Comparison of ENCODE assay signal across 1 cellular context in genomic region chr3:119322523-119323400, GRCh38.
TF ChIP-seq lines count a peak whose summit lies in the region.

No MANE protein-coding gene starts in this region.

TF ChIP-seq in GM12878, 131 proteins besides CTCF, POLR2A, EP300 and RAD21 (continued from another document and continues in another):
- no peak for TF ChIP-seq BCLAF1 (IDR thresholded peaks at IDR 0.05)
- TF ChIP-seq MYC (IDR thresholded peaks at IDR 0.05; ENCODE audit: insufficient read depth, insufficient read length, insufficient replicate concordance, low read length, severe bottlenecking): no peak
- TF ChIP-seq SMARCA5 (IDR thresholded peaks at IDR 0.05): peak; percentile 58; the same call in 1 of the 2 replicates
- peak; percentile 89 for TF ChIP-seq NFIC (IDR thresholded peaks at IDR 0.05; ENCODE audit: low read depth, low read length)
- TF ChIP-seq FOXK2 (IDR thresholded peaks at IDR 0.05): no peak
- no peak for TF ChIP-seq ATF3 (IDR thresholded peaks at IDR 0.05; ENCODE audit: borderline replicate concordance, extremely low read depth, low read depth, low read length)
- peak; percentile 100 for TF ChIP-seq GATAD2B (conservative IDR thresholded peaks at IDR 0.05; ENCODE audit: low read depth)
- peak; percentile 80 for TF ChIP-seq ZBED1 (IDR thresholded peaks at IDR 0.05; ENCODE audit: borderline replicate concordance)
- TF ChIP-seq RB1 (IDR thresholded peaks at IDR 0.05; ENCODE audit: borderline replicate concordance): peak; percentile 94; the same call in 1 of the 2 replicates
- TF ChIP-seq MAX (IDR thresholded peaks at IDR 0.05; ENCODE audit: low read depth, low read length): peak; percentile 81
- peak; percentile 87 for TF ChIP-seq ZNF687 (IDR thresholded peaks at IDR 0.05)
- peak; percentile 80 for TF ChIP-seq JUND (IDR thresholded peaks at IDR 0.05; ENCODE audit: low read depth, low read length)
- peak; percentile 93 for TF ChIP-seq FOXM1 (IDR thresholded peaks at IDR 0.05; ENCODE audit: low read depth, low read length)
- TF ChIP-seq PAX8 (IDR thresholded peaks at IDR 0.05): no peak
- 0 out of 2 replicates have a peak, but pooled peaks have one; percentile 49 for TF ChIP-seq E2F4 (IDR thresholded peaks at IDR 0.05; ENCODE audit: low read depth, low read length)
- TF ChIP-seq TBL1XR1 (IDR thresholded peaks at IDR 0.05; ENCODE audit: low read depth, low read length): peak; percentile 100
- TF ChIP-seq SPI1 (IDR thresholded peaks at IDR 0.05; ENCODE audit: borderline replicate concordance, insufficient read depth, low read depth, low read length): peak; percentile 92
- peak; percentile 85 for TF ChIP-seq TARDBP (IDR thresholded peaks at IDR 0.05; ENCODE audit: borderline replicate concordance)
- TF ChIP-seq CBX5 (IDR thresholded peaks at IDR 0.05; ENCODE audit: low read depth): peak; percentile 99
- TF ChIP-seq STAT1 (conservative IDR thresholded peaks at IDR 0.05): 0 out of 2 replicates have a peak, but pooled peaks have one; percentile 75
- peak; percentile 74 for TF ChIP-seq TCF12 (IDR thresholded peaks at IDR 0.05; ENCODE audit: low read depth, low read length)
- TF ChIP-seq SREBF2 (IDR thresholded peaks at IDR 0.05; ENCODE audit: low read length): no peak
- TF ChIP-seq MXI1 (IDR thresholded peaks at IDR 0.05; ENCODE audit: low read depth, low read length): peak; percentile 70; the same call in 1 of the 2 replicates
- peak; percentile 59; the same call in 1 of the 2 replicates for TF ChIP-seq MTA2 (IDR thresholded peaks at IDR 0.05; ENCODE audit: low read depth)
- peak; percentile 84; the same call in 1 of the 2 replicates for TF ChIP-seq ZNF207 (IDR thresholded peaks at IDR 0.05; ENCODE audit: borderline replicate concordance)
- TF ChIP-seq RFX5 (IDR thresholded peaks at IDR 0.05; ENCODE audit: low read depth, low read length): peak; percentile 49; the same call in 1 of the 2 replicates
- TF ChIP-seq ZNF592 (IDR thresholded peaks at IDR 0.05): peak; percentile 55; the same call in 1 of the 2 replicates
- TF ChIP-seq PAX5 (IDR thresholded peaks at IDR 0.05; ENCODE audit: borderline replicate concordance, low read depth, low read length): peak; percentile 82
- no peak for TF ChIP-seq CHD1 (IDR thresholded peaks at IDR 0.05; ENCODE audit: low read depth, low read length)
- TF ChIP-seq GABPA (IDR thresholded peaks at IDR 0.05; ENCODE audit: low read depth): peak; percentile 53; the same call in 1 of the 2 replicates
- peak; percentile 75 for TF ChIP-seq TAF1 (IDR thresholded peaks at IDR 0.05; ENCODE audit: borderline replicate concordance, low read depth, low read length)
- no peak for TF ChIP-seq CBX3 (IDR thresholded peaks at IDR 0.05; ENCODE audit: borderline replicate concordance, low read depth)
- peak; percentile 39; the same call in 1 of the 2 replicates for TF ChIP-seq MLLT1 (IDR thresholded peaks at IDR 0.05)
- no peak; the same call in 1 of the 2 replicates for TF ChIP-seq MTA3 (IDR thresholded peaks at IDR 0.05; ENCODE audit: borderline replicate concordance, low read length)
- peak; percentile 72; the same call in 1 of the 2 replicates for TF ChIP-seq BCL11A (IDR thresholded peaks at IDR 0.05; ENCODE audit: low read depth, low read length)
- peak; percentile 38 for TF ChIP-seq SP1 (IDR thresholded peaks at IDR 0.05; ENCODE audit: low read depth, low read length)
- TF ChIP-seq POLR2AphosphoS5 (IDR thresholded peaks at IDR 0.05; ENCODE audit: low read length): peak; percentile 68; the same call in 1 of the 2 replicates
- TF ChIP-seq KLF5 (IDR thresholded peaks at IDR 0.05; ENCODE audit: partially characterized antibody): peak; percentile 27
- 0 out of 4 replicates have a peak, but pooled peaks of 1 of the 2 experiments have one; percentile 58 for TF ChIP-seq SRF (IDR thresholded peaks at IDR 0.05; ENCODE audit: low read depth in 2 of 2, low read length in 2 of 2)
- peak; percentile 36; the same call in 1 of the 2 replicates for TF ChIP-seq ATF7 (IDR thresholded peaks at IDR 0.05; ENCODE audit: low read depth)
- TF ChIP-seq MEF2A (IDR thresholded peaks at IDR 0.05; ENCODE audit: insufficient read depth, low read depth, low read length): peak; percentile 83
- peak; percentile 76; the same call in 1 of the 2 replicates for TF ChIP-seq ZNF24 (IDR thresholded peaks at IDR 0.05)
- no peak for TF ChIP-seq IRF3 (IDR thresholded peaks at IDR 0.05)
- peak; percentile 89; the same call in 1 of the 2 replicates for TF ChIP-seq ATF2 (IDR thresholded peaks at IDR 0.05; ENCODE audit: low read length)
- peak; percentile 32; the same call in 1 of the 2 replicates for TF ChIP-seq SMAD5 (IDR thresholded peaks at IDR 0.05; ENCODE audit: low read depth)
- TF ChIP-seq HDGF (IDR thresholded peaks at IDR 0.05): peak; percentile 68; the same call in 1 of the 2 replicates
- peak; percentile 97 for TF ChIP-seq BACH1 (IDR thresholded peaks at IDR 0.05; ENCODE audit: borderline replicate concordance)
